10 cellular contexts compared by ENCODE assay signal in the genomic region with DNA sequence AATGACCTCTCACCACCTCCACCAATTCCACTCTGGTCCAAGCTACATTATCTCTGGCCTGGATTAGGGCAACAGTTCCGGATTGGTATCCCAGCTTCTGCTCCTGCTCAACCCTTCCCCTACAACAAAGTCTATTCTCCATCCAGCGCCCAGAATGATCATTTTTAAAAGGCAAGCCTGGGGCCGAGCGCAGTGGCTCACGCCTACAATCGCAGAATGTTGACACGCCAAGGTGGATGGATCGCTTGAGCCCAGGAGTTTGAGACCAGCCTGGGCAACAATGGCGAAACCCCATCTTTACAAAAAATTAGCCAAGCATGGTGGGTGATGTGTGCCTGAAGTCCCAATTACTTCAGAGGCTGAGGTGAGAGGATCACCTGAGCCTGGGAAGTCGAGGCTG. TPM values are rescaled to one million over a fixed set of nuclear protein-coding genes. Genes with fewer than 3 reads are reported as not detected.
DNase-seq lines count a peak whose midpoint lies in the region; ATAC-seq and TF ChIP-seq lines count a peak whose summit lies in the region.
"Had no signal": no experiment of that assay in that cellular context is flagged by ENCODE, and none has a peak within 500 bp of the region (broad histone marks: within the 10 kb centered on the region; RNA-seq: fewer than 3 reads in every experiment).

No MANE protein-coding gene starts in this region.

- H3K4ac ChIP-seq in neuronal stem cell (ENCODE audit: low read length): no peak overlapping the region

- H3K9me3 ChIP-seq in neuronal stem cell (replicated peaks in 1 of 2; ENCODE audit: control insufficient read depth in 2 of 2, insufficient read depth in 1 of 2, low read depth in 1 of 2, low read length in 2 of 2): no peaks in the 10 kb centered on the region
- no peaks in the 10 kb centered on the region for H3K9me3 ChIP-seq in right cardiac atrium (ENCODE audit: control insufficient read depth, low read length)

- no CpG with 5 or more reads among the region's 10 CpGs for WGBS in neuronal stem cell (ENCODE audit: extremely low coverage in 2 of 2, insufficient read length in 2 of 2, insufficient replicate concordance in 1 of 2), 2 donors
- WGBS in right cardiac atrium: 94% methylated on average over 10 of the region's 10 CpGs

- peak overlapping the region; percentile 83 to 98 for H3K4me3 Mint-ChIP-seq in CD14-positive monocyte
- H3K4me3 Mint-ChIP-seq in IgD-negative memory B cell: peak overlapping the region; percentile 64 to 85 (median 78)
- H3K4me3 Mint-ChIP-seq in central memory CD8-positive, alpha-beta T cell: peak overlapping the region; percentile 99

- H3K4me1 Mint-ChIP-seq in CD14-positive monocyte (peaks cover 48% of the 10 kb centered on the region), IgD-negative memory B cell (peaks cover 28 to 36% (median 32%) of the 10 kb centered on the region in 3 donors)
- H3K4me1 Mint-ChIP-seq in central memory CD8-positive, alpha-beta T cell: peaks cover 55% of the 10 kb centered on the region

- H2BK5ac ChIP-seq in neuronal stem cell (ENCODE audit: low read length): no peak overlapping the region

- in situ Hi-C loops in GM13976 (cut with MboI; ENCODE audit: low sequenced_read_pairs, unreplicated experiment): no loop called here

- H3K4me3 ChIP-seq in neuronal stem cell (ENCODE audit: low read length in 2 of 2) (no peak overlapping the region), right cardiac atrium (ENCODE audit: low read length) (no peak overlapping the region)

- H3K27me3 Mint-ChIP-seq in CD14-positive monocyte (ENCODE audit: low read depth in 3 of 3): no peaks in the 10 kb centered on the region
- no peaks in the 10 kb centered on the region for H3K27me3 Mint-ChIP-seq in IgD-negative memory B cell
- no peaks in the 10 kb centered on the region for H3K27me3 Mint-ChIP-seq in central memory CD8-positive, alpha-beta T cell

- H3K79me1 ChIP-seq in neuronal stem cell (ENCODE audit: low read depth, low read length): no peaks in the 10 kb centered on the region

- peak overlapping the region in 5 of 7 donors; percentile 87 to 97 (median 95) for H3K27ac Mint-ChIP-seq in CD14-positive monocyte
- H3K27ac Mint-ChIP-seq in IgD-negative memory B cell: peak overlapping the region in 2 of 3 donors; percentile 91 to 99
- H3K27ac Mint-ChIP-seq in central memory CD8-positive, alpha-beta T cell (ENCODE audit: low read depth): peak overlapping the region; percentile 100

- no peak overlapping the region for H3K23ac ChIP-seq in neuronal stem cell (ENCODE audit: low read depth, low read length, poor library complexity)

- H3K4me1 ChIP-seq in neuronal stem cell (ENCODE audit: control insufficient read depth in 2 of 2, insufficient read depth in 1 of 2, low read depth in 1 of 2, low read length in 2 of 2) (peaks cover 3% of the 10 kb centered on the region in 2 donors), right cardiac atrium (ENCODE audit: control insufficient read depth, insufficient read depth, low read length) (no peaks in the 10 kb centered on the region)

- H3K18ac ChIP-seq in neuronal stem cell (ENCODE audit: low read length): no peak overlapping the region

- H3K36me3 Mint-ChIP-seq in CD14-positive monocyte (peaks cover 18 to 25% of the 10 kb centered on the region in 2 donors), IgD-negative memory B cell (peaks cover 2% of the 10 kb centered on the region)
- H3K36me3 Mint-ChIP-seq in central memory CD8-positive, alpha-beta T cell (ENCODE audit: insufficient read depth): peaks cover 43% of the 10 kb centered on the region

- peaks cover 0 to 10% (median 5%) of the 10 kb centered on the region in 3 experiments for H3K27me3 ChIP-seq in neuronal stem cell (ENCODE audit: control insufficient read depth in 3 of 3, insufficient read depth in 3 of 3, low read depth in 1 of 3, low read length in 3 of 3)
- H3K27me3 ChIP-seq in right cardiac atrium (ENCODE audit: control insufficient read depth, insufficient read depth): no peaks in the 10 kb centered on the region
- H3K27me3 ChIP-seq: foreskin keratinocyte had no signal

- no peak overlapping the region for H3K27ac ChIP-seq in neuronal stem cell (replicated peaks; ENCODE audit: low read length)
- no peak overlapping the region for H3K27ac ChIP-seq in right cardiac atrium (ENCODE audit: low read length)

- DNase-seq in CD14-positive monocyte (ENCODE audit: low spot score) (no peak), neuronal stem cell (ENCODE audit: low spot score) (no peak), GM13976 (ENCODE audit: low spot score) (no peak), COR-L47 (lab: John Stamatoyannopoulos, UW) (no peak), right cardiac atrium (no peak)
- no peak for DNase-seq in central memory CD8-positive, alpha-beta T cell (ENCODE audit: low spot score in 2 of 2)
- DNase-seq: foreskin keratinocyte, NCI-H2029 had no signal

- H3K4me2 ChIP-seq in neuronal stem cell (ENCODE audit: insufficient read depth, low read length, poor library complexity, severe bottlenecking): no peak overlapping the region

- H2BK120ac ChIP-seq in neuronal stem cell (ENCODE audit: low read depth, low read length): no peak overlapping the region

- H3K36me3 ChIP-seq in neuronal stem cell (replicated peaks in 1 of 2; ENCODE audit: control insufficient read depth in 2 of 2, insufficient read depth in 2 of 2, low read length in 2 of 2): no peaks in the 10 kb centered on the region

- no peaks in the 10 kb centered on the region for H3K9me3 Mint-ChIP-seq in CD14-positive monocyte
- H3K9me3 Mint-ChIP-seq in IgD-negative memory B cell: no peaks in the 10 kb centered on the region
- no peaks in the 10 kb centered on the region for H3K9me3 Mint-ChIP-seq in central memory CD8-positive, alpha-beta T cell

- no peak overlapping the region for H4K8ac ChIP-seq in neuronal stem cell (ENCODE audit: low read depth, low read length)

- no peak for ATAC-seq in central memory CD8-positive, alpha-beta T cell (replicated peaks; ENCODE audit: extremely low read depth, poor library complexity, severe bottlenecking)
- ATAC-seq in HG03432 (IDR thresholded peaks at IDR 0.05; ENCODE audit: unreplicated experiment): no peak
- no peak for ATAC-seq in right cardiac atrium
- ATAC-seq: foreskin keratinocyte had no signal

- TF ChIP-seq CTCF in CD14-positive monocyte (IDR thresholded peaks at IDR 0.05) (no peak), GM13976 (IDR thresholded peaks at IDR 0.05; ENCODE audit: borderline replicate concordance, control extremely low read depth, extremely low read depth, insufficient read depth, missing control alignments) (no peak)

- no peak overlapping the region for H3K14ac ChIP-seq in neuronal stem cell (ENCODE audit: low read length)

- intact Hi-C loops in CD14-positive monocyte (cut with micrococcal nuclease): loop anchor here in 1 of 2 donors (2.0 kb wide), 1 partner anchor 106 kb away; no protein-coding TSS in a partner anchor
- intact Hi-C loops in right cardiac atrium (cut with DNase I): no loop called here

- no peak overlapping the region for H3K9ac ChIP-seq in neuronal stem cell (ENCODE audit: low read depth, low read length, poor library complexity)

- no peak overlapping the region for H2BK15ac ChIP-seq in neuronal stem cell (ENCODE audit: low read length)

- H2BK12ac ChIP-seq in neuronal stem cell (ENCODE audit: low read length): no peak overlapping the region

- no peak overlapping the region for H2AK5ac ChIP-seq in neuronal stem cell (ENCODE audit: low read depth, low read length)

- peak overlapping the region; percentile 61 for H2AFZ ChIP-seq in neuronal stem cell (ENCODE audit: low read length)

- H4K91ac ChIP-seq in neuronal stem cell (ENCODE audit: low read depth, low read length, poor library complexity): no peak overlapping the region

RNA-seq across cellular contexts. Expression of a gene that starts 2.2 kb away (rescaled TPM):
- polyA plus RNA-seq in CD14-positive monocyte: 10 to 100 TPM; 46.3 to 67.9 TPM
- polyA plus RNA-seq in IgD-negative memory B cell: 29.4 TPM
- 2.1 TPM for polyA plus RNA-seq in neuronal stem cell (2013, experiment 1 of 2)
- 1.4 TPM for polyA plus RNA-seq in neuronal stem cell (2013, experiment 2 of 2)
- 10 to 100 TPM; 10.0 to 15.3 (median 12.0) TPM for total RNA-seq in right cardiac atrium
- 3.8 TPM for polyA plus RNA-seq in right cardiac atrium
